ENCODE assay signal across 19 cellular contexts in the genomic region with DNA sequence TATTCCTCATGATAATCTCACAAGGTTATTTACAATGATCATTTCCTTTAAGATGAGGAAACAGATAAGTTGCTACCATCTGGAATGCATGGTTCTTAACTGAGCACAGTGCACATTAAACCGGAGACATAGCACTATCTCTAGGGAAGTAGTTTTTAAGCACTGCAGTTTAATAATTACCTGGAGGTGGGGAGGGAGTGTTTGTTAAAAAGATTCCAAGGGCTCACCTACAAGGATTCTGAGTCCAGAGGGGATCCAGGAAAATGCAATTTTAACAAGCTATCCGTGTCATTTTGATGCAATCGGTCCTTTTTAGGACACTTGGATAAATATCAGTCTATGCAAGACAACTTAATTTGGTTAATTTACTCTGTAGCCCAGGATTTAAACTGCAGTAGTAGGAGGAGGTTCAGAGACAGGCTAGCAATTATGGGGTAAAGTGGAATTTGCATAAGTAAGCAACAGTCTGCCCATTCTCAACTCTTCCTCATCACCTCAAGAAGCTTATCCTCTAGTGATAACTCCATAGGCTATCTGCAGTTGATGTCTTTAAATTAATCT. TPM values are rescaled to one million over a fixed set of nuclear protein-coding genes. Genes with fewer than 3 reads are reported as not detected.
DNase-seq lines count a peak whose midpoint lies in the region; ATAC-seq, FAIRE-seq and TF ChIP-seq lines count a peak whose summit lies in the region.
"Had no signal": no experiment of that assay in that cellular context is flagged by ENCODE, and none has a peak within 500 bp of the region (broad histone marks: within the 10 kb centered on the region; RNA-seq: fewer than 3 reads in every experiment).

No MANE protein-coding gene starts in this region.

- H3K79me1 ChIP-seq in mesendoderm (ENCODE audit: low read length), result peaks cover 2% of the 10 kb centered on the region

- no peak overlapping the region for H3K23ac ChIP-seq in mesendoderm (ENCODE audit: low read length)

- TF ChIP-seq CTCF in HepG2 (CRISPR knock-in tag; IDR thresholded peaks at IDR 0.05) (no peak), right lobe of liver (IDR thresholded peaks at IDR 0.05) (no peak), WERI-Rb-1 (IDR thresholded peaks at IDR 0.05; ENCODE audit: low read depth, low read length) (no peak)

- BruUV-seq in HepG2 (replicated peaks; lab: Mats Ljungman, UMichigan), result no TSS peak

- ATAC-seq in HepG2 (peak; percentile 17), right lobe of liver (no peak), HG03039 (IDR thresholded peaks at IDR 0.05; ENCODE audit: unreplicated experiment) (no peak), sciatic nerve (no peak)
- ATAC-seq: Right ventricle myocardium inferior, SK-N-SH treated with all-trans-retinoic acid at 6 μM for 48 hours had no signal

- H3K9me3 ChIP-seq in HepG2 (ENCODE audit: low read length) (no peaks in the 10 kb centered on the region), right lobe of liver (no peaks in the 10 kb centered on the region), WERI-Rb-1 (ENCODE audit: severe bottlenecking) (no peaks in the 10 kb centered on the region)

- H3K4me3 Mint-ChIP-seq in activated CD4-positive, alpha-beta memory T cell treated with anti-CD3 and anti-CD28 coated beads for 36 hours, result no peak overlapping the region
- H3K4me3 Mint-ChIP-seq: H9 had no signal

- H3K4ac ChIP-seq in mesendoderm (ENCODE audit: low read depth, low read length), result no peak overlapping the region

- no peak overlapping the region for H3K56ac ChIP-seq in mesendoderm (ENCODE audit: low read length)

- peaks cover 46% of the 10 kb centered on the region for H3K4me1 ChIP-seq in HepG2 (ENCODE audit: insufficient read depth, low read length)
- peaks cover 0 to 9% (median 0%) of the 10 kb centered on the region in 4 donors for H3K4me1 ChIP-seq in right lobe of liver
- no peaks in the 10 kb centered on the region for H3K4me1 ChIP-seq in mesendoderm (ENCODE audit: control insufficient read depth, low read depth, low read length)

- H2AFZ ChIP-seq in HepG2 (ENCODE audit: low read length), result no peak overlapping the region

- no peak overlapping the region for H2BK120ac ChIP-seq in mesendoderm (ENCODE audit: low read depth, low read length)

- no peaks in the 10 kb centered on the region; a peak in 1 of 5 replicates for H3K27me3 ChIP-seq in HepG2 (ENCODE audit: control insufficient read depth in 1 of 2, insufficient read depth in 2 of 2, low read length in 2 of 2)
- no peaks in the 10 kb centered on the region for H3K27me3 ChIP-seq in right lobe of liver
- H3K27me3 ChIP-seq in mesendoderm (ENCODE audit: insufficient read depth, low read length, poor library complexity), result no peaks in the 10 kb centered on the region
- H3K27me3 ChIP-seq in WERI-Rb-1 (ENCODE audit: insufficient read depth, low read depth, severe bottlenecking), result no peaks in the 10 kb centered on the region

- peak overlapping the region; percentile 69 for H3K4me2 ChIP-seq in HepG2 (ENCODE audit: low read depth, low read length)
- H3K4me2 ChIP-seq in mesendoderm (ENCODE audit: low read length), result no peak overlapping the region

- TF ChIP-seq POLR2A in HepG2 (IDR thresholded peaks at IDR 0.05; ENCODE audit: insufficient read depth in 1 of 2, low read depth in 2 of 2, low read length in 2 of 2), result no peak
- no peak for TF ChIP-seq POLR2A in right lobe of liver (IDR thresholded peaks at IDR 0.05)

- no peak overlapping the region for H4K5ac ChIP-seq in mesendoderm (ENCODE audit: low read length)

- no peaks in the 10 kb centered on the region for H3K36me3 Mint-ChIP-seq in activated CD4-positive, alpha-beta memory T cell treated with anti-CD3 and anti-CD28 coated beads for 36 hours
- H3K36me3 Mint-ChIP-seq: CD4-positive, alpha-beta memory T cell had no signal

- H3K27ac ChIP-seq in HepG2 (ENCODE audit: extremely low read length, insufficient read depth, low read length), result no peak overlapping the region
- no peak overlapping the region for H3K27ac ChIP-seq in right lobe of liver
- no peak overlapping the region for H3K27ac ChIP-seq in mesendoderm (ENCODE audit: low read depth, low read length)
- no peak overlapping the region for H3K27ac ChIP-seq in WERI-Rb-1

- no peak overlapping the region for H3K27ac Mint-ChIP-seq in activated CD4-positive, alpha-beta memory T cell treated with anti-CD3 and anti-CD28 coated beads for 36 hours
- H3K27ac Mint-ChIP-seq: CD4-positive, alpha-beta memory T cell; H9 had no signal

- no peak for DNase-seq in HepG2 (ENCODE audit: low spot score)
- DNase-seq in right lobe of liver, result no peak
- peak; percentile 31 for DNase-seq in NCI-H82 treated with DMSO at 0.1 percent for 48 hours (lab: John Stamatoyannopoulos, UW; ENCODE audit: unreplicated experiment)
- DNase-seq in mesendoderm, result peak; percentile 46
- DNase-seq in WERI-Rb-1, result no peak
- no peak for DNase-seq in activated CD4-positive, alpha-beta memory T cell treated with anti-CD3 and anti-CD28 coated beads for 36 hours
- DNase-seq in sciatic nerve (ENCODE audit: low spot score), result no peak
- DNase-seq: CD4-positive, alpha-beta memory T cell; EL; H9; NCI-H1048; NCI-H146; NCI-H2227 treated with DMSO at 0.1 percent for 48 hours; NCI-H748 treated with DMSO at 0.1 percent for 48 hours had no signal

- TF ChIP-seq RAD21 in HepG2 (CRISPR knock-in tag; IDR thresholded peaks at IDR 0.05), result no peak

- H3K79me2 ChIP-seq in HepG2 (ENCODE audit: insufficient read depth, low read length) (peaks cover 21% of the 10 kb centered on the region), mesendoderm (ENCODE audit: control insufficient read depth, insufficient read depth, low read length) (peaks cover 9% of the 10 kb centered on the region)

- CTCF ChIA-PET in HepG2 (lab: Yijun Ruan, JAX; ENCODE audit: low intra/inter-chr PET ratio, low total read pairs), result no interaction called here
- CTCF ChIA-PET in activated CD4-positive, alpha-beta memory T cell treated with anti-CD3 and anti-CD28 coated beads for 36 hours (lab: Charles Lee), result interaction anchor here (0.6 to 3.2 kb wide), 2 partner anchors 42 to 70 kb away, joined by 3 to 11 read pairs; no protein-coding TSS in a partner anchor

- 3% methylated on average over 3 of the region's 3 CpGs for WGBS in HepG2 (ENCODE audit: low lambda C conversion rate)
- WGBS in right lobe of liver (ENCODE audit: insufficient coverage, low coverage, low lambda C conversion rate, missing lambda C conversion rate), result 32% methylated on average over 3 of the region's 3 CpGs
- WGBS in mesendoderm (ENCODE audit: extremely low coverage, insufficient coverage, low lambda C conversion rate), result no CpG with 5 or more reads among the region's 3 CpGs

- H3K36me3 ChIP-seq in HepG2 (replicated peaks in 1 of 2; ENCODE audit: control insufficient read depth in 1 of 2, insufficient read depth in 2 of 2, low read length in 2 of 2), result no peaks in the 10 kb centered on the region
- no peaks in the 10 kb centered on the region for H3K36me3 ChIP-seq in right lobe of liver
- no peaks in the 10 kb centered on the region for H3K36me3 ChIP-seq in mesendoderm (ENCODE audit: control insufficient read depth, insufficient read depth, low read length)
- H3K36me3 ChIP-seq in WERI-Rb-1, result peaks cover 4% of the 10 kb centered on the region; the same call in 1 of the 2 replicates

- no peak overlapping the region for H4K8ac ChIP-seq in mesendoderm (ENCODE audit: low read depth, low read length)

- no peak for TF ChIP-seq EP300 in HepG2 (IDR thresholded peaks at IDR 0.05; ENCODE audit: low read depth in 2 of 2, low read length in 2 of 2)
- no peak for TF ChIP-seq EP300 in HepG2 (CRISPR knock-in tag; IDR thresholded peaks at IDR 0.05; ENCODE audit: borderline replicate concordance)

- no peak for FAIRE-seq in HepG2 (lab: Jason Lieb, UNC)
- FAIRE-seq: A204.1, HTR-8/SVneo had no signal

- peak overlapping the region in 1 of 3 experiments; percentile 56; a peak in 1 of 6 replicates for H3K4me3 ChIP-seq in HepG2 (replicated peaks in 1 of 3; ENCODE audit: insufficient read depth in 1 of 3, low read depth in 2 of 3, low read length in 3 of 3)
- H3K4me3 ChIP-seq in right lobe of liver, result no peak overlapping the region
- H3K4me3 ChIP-seq in mesendoderm (ENCODE audit: low read length), result no peak overlapping the region
- no peak overlapping the region for H3K4me3 ChIP-seq in WERI-Rb-1 (ENCODE audit: low read depth, low read length)

- H2AK5ac ChIP-seq in mesendoderm (ENCODE audit: low read length), result no peak overlapping the region

- no peaks in the 10 kb centered on the region for H3K9me3 Mint-ChIP-seq in activated CD4-positive, alpha-beta memory T cell treated with anti-CD3 and anti-CD28 coated beads for 36 hours
- H3K9me3 Mint-ChIP-seq: CD4-positive, alpha-beta memory T cell; H9 had no signal

- intact Hi-C loops in HepG2 (cut with micrococcal nuclease; ENCODE audit: unreplicated experiment), result no loop called here
- intact Hi-C loops in right lobe of liver (cut with DNase I), result no loop called here
- intact Hi-C loops in activated CD4-positive, alpha-beta memory T cell treated with anti-CD3 and anti-CD28 coated beads for 36 hours (cut with micrococcal nuclease), result no loop called here
- intact Hi-C loops in sciatic nerve (cut with DNase I), result no loop called here

- H3K18ac ChIP-seq in mesendoderm (ENCODE audit: low read length), result no peak overlapping the region

- in situ Hi-C loops in HepG2 (cut with HindIII; ENCODE audit: extremely low pct_ligation_motif_present, low pct_unique_long_range_greater_than_20kb), result no loop called here

- no peak overlapping the region for H2BK5ac ChIP-seq in mesendoderm (ENCODE audit: low read length)

- H3K27me3 Mint-ChIP-seq in activated CD4-positive, alpha-beta memory T cell treated with anti-CD3 and anti-CD28 coated beads for 36 hours, result peaks cover 19% of the 10 kb centered on the region

- H2BK15ac ChIP-seq in mesendoderm (replicated peaks; ENCODE audit: low read depth), result peak overlapping the region; percentile 36

- no peak overlapping the region for H3K9ac ChIP-seq in HepG2 (ENCODE audit: insufficient read depth, low read depth, low read length)
- no peak overlapping the region for H3K9ac ChIP-seq in mesendoderm (ENCODE audit: low read length)

- H3K4me1 Mint-ChIP-seq in activated CD4-positive, alpha-beta memory T cell treated with anti-CD3 and anti-CD28 coated beads for 36 hours (ENCODE audit: low read depth), result peaks cover 15% of the 10 kb centered on the region

- POLR2A ChIA-PET in HepG2 (lab: Yijun Ruan, JAX), result interaction anchor here (1.0 to 1.5 kb wide), 3 partner anchors 20 to 38 kb away, joined by 3 to 7 read pairs (median 4); no protein-coding TSS in a partner anchor
- POLR2A ChIA-PET in activated CD4-positive, alpha-beta memory T cell treated with anti-CD3 and anti-CD28 coated beads for 36 hours (lab: Charles Lee), result no interaction called here

- H4K20me1 ChIP-seq in HepG2 (ENCODE audit: insufficient read depth, low read length), result peaks cover 4% of the 10 kb centered on the region; the same call in 1 of the 2 replicates

RNA-seq across cellular contexts. Expression of gene PDLIM5, which starts 2.8 kb away (rescaled TPM):
- 52.8 and 70.2 TPM in 2 replicates for total RNA-seq in HepG2 (2016; rRNA removed; fragmentation: Illumina TruSeq; extraction: Trizol)
- total RNA-seq in HepG2 (2016; cell fraction: cytosol; rRNA removed; fragmentation: Illumina TruSeq; extraction: Trizol; ENCODE audit: low read depth), result 11.2 and 14.5 TPM in 2 replicates
- total RNA-seq in HepG2 (2016; cell fraction: insoluble cytoplasmic fraction; rRNA removed; fragmentation: Illumina TruSeq; extraction: Trizol), result 52.2 and 54.1 TPM in 2 replicates
- total RNA-seq in HepG2 (2016; cell fraction: membrane; rRNA removed; fragmentation: Illumina TruSeq; extraction: Trizol), result 17.9 and 18.7 TPM in 2 replicates
- total RNA-seq in HepG2 (2016; cell fraction: nucleus; rRNA removed; fragmentation: Illumina TruSeq; extraction: Trizol), result 88.4 and 102 TPM in 2 replicates
- 107 and 119 TPM in 2 replicates for polyA plus RNA-seq in HepG2 (2011; rRNA removed)
- polyA plus RNA-seq in HepG2 (2011; cell fraction: cytosol; rRNA removed), result 76.4 TPM in 2 replicates
- 70.2 and 73.2 TPM in 2 replicates for polyA plus RNA-seq in HepG2 (2011; cell fraction: nucleus; rRNA removed)
- 49.7 and 51.7 TPM in 2 replicates for polyA plus RNA-seq in HepG2 (2012)
- polyA plus RNA-seq in HepG2 (2016; cell fraction: cytosol; fragmentation: Illumina TruSeq; extraction: Trizol; ENCODE audit: low read depth), result 3.8 and 5.4 TPM in 2 replicates
- 43.1 and 47.2 TPM in 2 replicates for polyA plus RNA-seq in HepG2 (2016; cell fraction: insoluble cytoplasmic fraction; fragmentation: Illumina TruSeq; extraction: Trizol; ENCODE audit: low read depth)
- 10.0 and 10.3 TPM in 2 replicates for polyA plus RNA-seq in HepG2 (2016; cell fraction: membrane; fragmentation: Illumina TruSeq; extraction: Trizol; ENCODE audit: low read depth)
- polyA plus RNA-seq in HepG2 (2016; cell fraction: nucleus; fragmentation: Illumina TruSeq; extraction: Trizol; ENCODE audit: insufficient read depth, low read depth), result 37.0 and 39.1 TPM in 2 replicates
- polyA minus RNA-seq in HepG2 (2011; rRNA and poly(A)+ RNA removed; ENCODE audit: low replicate concordance), result 133 and 288 TPM in 2 replicates
- 49.8 and 79.5 TPM in 2 replicates for polyA minus RNA-seq in HepG2 (2011; cell fraction: cytosol; rRNA and poly(A)+ RNA removed)
- 358 and 434 TPM in 2 replicates for polyA minus RNA-seq in HepG2 (2011; cell fraction: nucleus; rRNA and poly(A)+ RNA removed)
- total RNA-seq in right lobe of liver, result 100 to 1,000 TPM in 3 of 6 experiments, 10 to 100 TPM in 3; 71.9 to 135 (median 101) TPM
- polyA plus RNA-seq in mesendoderm (2013, experiment 1 of 2), result 73.1 TPM
- polyA plus RNA-seq in mesendoderm (2013, experiment 2 of 2), result 75.8 TPM
- 10 to 100 TPM; 23.8 to 26.3 TPM for total RNA-seq in activated CD4-positive, alpha-beta memory T cell treated with anti-CD3 and anti-CD28 coated beads for 36 hours
- 211 TPM for total RNA-seq in sciatic nerve

Comparison
In these comparisons a context has a peak if more than half of its experiments do, and no peak if none do; other contexts are left out.
1. DNase-seq: peak in NCI-H82 treated with DMSO at 0.1 percent for 48 hours (single experiment) and mesendoderm (single experiment); none in HepG2 (single experiment), right lobe of liver (0 of 3), WERI-Rb-1 (single experiment), activated CD4-positive, alpha-beta memory T cell treated with anti-CD3 and anti-CD28 coated beads for 36 hours (single experiment) and sciatic nerve (single experiment).